Comparison of ENCODE assay signal across 22 cellular contexts in genomic region chr21:41668686-41669532, GRCh38.
A peak's percentile ranks its signal among the peaks of the same experiment; 100 is the strongest.
DNase-seq lines count a peak whose midpoint lies in the region; FAIRE-seq and TF ChIP-seq lines count a peak whose summit lies in the region.
"Had no signal": no experiment of that assay in that cellular context is flagged by ENCODE, and none has a peak within 500 bp of the region (broad histone marks: within the 10 kb centered on the region; RNA-seq: fewer than 3 reads in every experiment).

No MANE protein-coding gene starts in this region.

- H3K27ac Mint-ChIP-seq in MCF 10A (ENCODE audit: low read depth, unreplicated experiment) (no peak overlapping the region), glutamatergic neuron (ENCODE audit: unreplicated experiment) (no peak overlapping the region)
- H3K27ac Mint-ChIP-seq: IgD-negative memory B cell had no signal

- TF ChIP-seq POLR2A in spleen (IDR thresholded peaks at IDR 0.05) (no peak), Peyer's patch (IDR thresholded peaks at IDR 0.05) (no peak)

- H3K4me3 Mint-ChIP-seq in MCF 10A (ENCODE audit: unreplicated experiment), result no peak overlapping the region
- no peak overlapping the region for H3K4me3 Mint-ChIP-seq in glutamatergic neuron (ENCODE audit: unreplicated experiment)
- H3K4me3 Mint-ChIP-seq: IgD-negative memory B cell had no signal

- H3K27me3 Mint-ChIP-seq in MCF 10A (ENCODE audit: insufficient read depth, unreplicated experiment) (no peaks in the 10 kb centered on the region), glutamatergic neuron (ENCODE audit: unreplicated experiment) (peaks cover 4% of the 10 kb centered on the region)

- H3K27ac ChIP-seq in mammary epithelial cell (ENCODE audit: insufficient read depth, low read depth, low read length) (no peak overlapping the region), coronary artery (no peak overlapping the region), keratinocyte (ENCODE audit: control insufficient read depth, insufficient read depth, low read length) (peak overlapping the region; percentile 77), spleen (no peak overlapping the region), Peyer's patch (no peak overlapping the region), dorsolateral prefrontal cortex (no peak overlapping the region)
- H3K27ac ChIP-seq: 22Rv1 had no signal

- dilution Hi-C loops in mammary epithelial cell (cut with HindIII; ENCODE audit: low sequenced_read_pairs) (no loop called here), keratinocyte (cut with MboI; ENCODE audit: extremely low pct_ligation_motif_present, low sequenced_read_pairs) (no loop called here)

- intact Hi-C loops in mammary epithelial cell (cut with micrococcal nuclease) (no loop called here), MCF 10A (cut with micrococcal nuclease) (no loop called here), spleen (cut with DNase I; ENCODE audit: low total_unique reads) (no loop called here), dorsolateral prefrontal cortex (cut with DNase I) (loop anchor here in 1 of 2 donors (10.0 kb wide), 1 partner anchor 86 kb away; no protein-coding TSS in a partner anchor)

- H4K20me1 ChIP-seq in mammary epithelial cell (ENCODE audit: insufficient read depth, low read length) (no peaks in the 10 kb centered on the region), keratinocyte (ENCODE audit: control insufficient read depth, extremely low read depth, insufficient read depth, low read length) (no peaks in the 10 kb centered on the region)

- no peaks in the 10 kb centered on the region for H3K9me3 Mint-ChIP-seq in MCF 10A (ENCODE audit: unreplicated experiment)
- H3K9me3 Mint-ChIP-seq in glutamatergic neuron (ENCODE audit: unreplicated experiment), result peaks cover 4% of the 10 kb centered on the region
- H3K9me3 Mint-ChIP-seq: IgD-negative memory B cell had no signal

- DNase-seq in mammary epithelial cell, result no peak
- no peak for DNase-seq in MCF 10A (ENCODE audit: unreplicated experiment)
- DNase-seq in coronary artery (ENCODE audit: low spot score), result peak; percentile 45
- no peak for DNase-seq in keratinocyte (ENCODE audit: low read depth, low spot score)
- peak; percentile 66 for DNase-seq in spleen
- DNase-seq in Peyer's patch, result no peak
- no peak for DNase-seq in glutamatergic neuron
- no peak for DNase-seq in dorsolateral prefrontal cortex
- DNase-seq: AML-193, DMS 273 treated with DMSO at 0.1 percent for 48 hours, Karpas-422, MG63, NCI-H1048, NCI-H1436, NCI-H1930, NCI-H345, NCI-H526, PC-3 had no signal

- BruUV-seq in mammary epithelial cell (replicated peaks; lab: Mats Ljungman, UMichigan) (no TSS peak), MCF 10A (replicated peaks; lab: Mats Ljungman, UMichigan) (no TSS peak)

- in situ Hi-C loops in mammary epithelial cell (cut with MboI; ENCODE audit: low sequenced_read_pairs in 2 of 2), result no loop called here

- H3K4me2 ChIP-seq in mammary epithelial cell (ENCODE audit: insufficient read depth, low read depth, low read length) (peak overlapping the region; percentile 32), keratinocyte (ENCODE audit: control insufficient read depth, extremely low read depth, insufficient read depth, low read depth, low read length) (peak overlapping the region; percentile 66)

- H3K9me1 ChIP-seq in keratinocyte (ENCODE audit: control insufficient read depth, extremely low read depth, insufficient read depth, low read length), result no peaks in the 10 kb centered on the region

- TF ChIP-seq CTCF in mammary epithelial cell (conservative IDR thresholded peaks at IDR 0.05 in 1 of 2, IDR thresholded peaks at IDR 0.05 in 1 of 2; ENCODE audit: extremely low read depth in 1 of 2, insufficient read depth in 1 of 2, low read depth in 1 of 2, low read length in 2 of 2), result no peak
- no peak for TF ChIP-seq CTCF in MCF 10A (IDR thresholded peaks at IDR 0.05; ENCODE audit: unreplicated experiment)
- no peak for TF ChIP-seq CTCF in coronary artery (IDR thresholded peaks at IDR 0.05)
- no peak for TF ChIP-seq CTCF in keratinocyte (optimal IDR thresholded peaks at IDR 0.05 in 1 of 3, IDR thresholded peaks at IDR 0.05 in 1 of 3, conservative IDR thresholded peaks at IDR 0.05 in 1 of 3; ENCODE audit: extremely low read depth in 1 of 3, insufficient read depth in 2 of 3, low read length in 3 of 3)
- no peak for TF ChIP-seq CTCF in spleen (IDR thresholded peaks at IDR 0.05 in 8 of 11, conservative IDR thresholded peaks at IDR 0.05 in 3 of 11)
- no peak for TF ChIP-seq CTCF in Peyer's patch (IDR thresholded peaks at IDR 0.05)
- no peak for TF ChIP-seq CTCF in glutamatergic neuron (IDR thresholded peaks at IDR 0.05; ENCODE audit: partially characterized antibody, unreplicated experiment)
- TF ChIP-seq CTCF in dorsolateral prefrontal cortex (IDR thresholded peaks at IDR 0.05 in 54 of 56, conservative IDR thresholded peaks at IDR 0.05 in 2 of 56; ENCODE audit: low read depth in 1 of 56, partially characterized antibody in 56 of 56), result no peak

- H3K36me3 ChIP-seq in mammary epithelial cell (ENCODE audit: insufficient read depth, low read length), result no peaks in the 10 kb centered on the region
- no peaks in the 10 kb centered on the region for H3K36me3 ChIP-seq in keratinocyte (ENCODE audit: control insufficient read depth in 2 of 2, extremely low read depth in 1 of 2, insufficient read depth in 2 of 2, low read length in 2 of 2)
- no peaks in the 10 kb centered on the region for H3K36me3 ChIP-seq in spleen
- H3K36me3 ChIP-seq in Peyer's patch, result no peaks in the 10 kb centered on the region
- H3K36me3 ChIP-seq: HAP-1, MG63 had no signal

- H3K27me3 ChIP-seq in mammary epithelial cell (ENCODE audit: insufficient read depth, low read length) (no peaks in the 10 kb centered on the region), keratinocyte (ENCODE audit: control insufficient read depth, extremely low read depth, insufficient read depth, low read length) (no peaks in the 10 kb centered on the region), spleen (replicated peaks in 1 of 7) (peaks cover 0 to 77% (median 0%) of the 10 kb centered on the region in 7 donors), Peyer's patch (no peaks in the 10 kb centered on the region), dorsolateral prefrontal cortex (peaks cover 0 to 4% (median 0%) of the 10 kb centered on the region in 45 donors)
- H3K27me3 ChIP-seq: MG63 had no signal

- H3K4me3 ChIP-seq in mammary epithelial cell (replicated peaks in 1 of 3; ENCODE audit: insufficient read depth in 1 of 3, low read depth in 2 of 3, low read length in 3 of 3) (no peak overlapping the region), coronary artery (no peak overlapping the region), keratinocyte (ENCODE audit: control insufficient read depth in 2 of 3, extremely low read depth in 1 of 3, insufficient read depth in 2 of 3, low read depth in 1 of 3, low read length in 3 of 3) (no peak overlapping the region), spleen (no peak overlapping the region), Peyer's patch (no peak overlapping the region), dorsolateral prefrontal cortex (no peak overlapping the region)
- H3K4me3 ChIP-seq: HAP-1, MG63 had no signal

- peaks cover 23% of the 10 kb centered on the region for H3K4me1 ChIP-seq in mammary epithelial cell (ENCODE audit: insufficient read depth, low read length)
- H3K4me1 ChIP-seq in keratinocyte (ENCODE audit: control insufficient read depth, extremely low read depth, insufficient read depth, low read length), result peaks cover 49% of the 10 kb centered on the region
- H3K4me1 ChIP-seq in spleen, result peaks cover 0 to 5% (median 0%) of the 10 kb centered on the region in 6 donors
- H3K4me1 ChIP-seq in Peyer's patch, result peaks cover 0 to 16% (median 0%) of the 10 kb centered on the region in 4 donors
- H3K4me1 ChIP-seq: HAP-1 had no signal

- 28% methylated on average over 15 of the region's 26 CpGs for WGBS in mammary epithelial cell (ENCODE audit: low coverage, missing lambda C conversion rate)
- 75 to 92% (median 89%) methylated on average over 11 to 26 of the region's 26 CpGs for WGBS in spleen, 5 donors

- H3K4me1 Mint-ChIP-seq in MCF 10A (ENCODE audit: insufficient read depth, unreplicated experiment) (peaks cover 14% of the 10 kb centered on the region), glutamatergic neuron (ENCODE audit: low read depth, unreplicated experiment) (no peaks in the 10 kb centered on the region)
- H3K4me1 Mint-ChIP-seq: IgD-negative memory B cell had no signal

- peak overlapping the region; percentile 77 for H2AFZ ChIP-seq in mammary epithelial cell (ENCODE audit: low read depth, low read length)
- H2AFZ ChIP-seq in keratinocyte (ENCODE audit: control insufficient read depth, low read length), result peak overlapping the region; percentile 55

- H3K9me3 ChIP-seq in mammary epithelial cell (replicated peaks; ENCODE audit: insufficient read depth, low read length) (no peaks in the 10 kb centered on the region), keratinocyte (ENCODE audit: control insufficient read depth, low read depth, low read length) (no peaks in the 10 kb centered on the region), spleen (no peaks in the 10 kb centered on the region), Peyer's patch (no peaks in the 10 kb centered on the region)
- H3K9me3 ChIP-seq: HAP-1, MG63 had no signal

- H3K9ac ChIP-seq in mammary epithelial cell (ENCODE audit: insufficient read depth, low read length) (no peak overlapping the region), keratinocyte (ENCODE audit: control insufficient read depth, extremely low read depth, insufficient read depth, low read length) (peak overlapping the region; percentile 66)

- CTCF ChIA-PET in mammary epithelial cell (lab: Charles Lee; ENCODE audit: low non-redundant PET), result no interaction called here
- CTCF ChIA-PET in MCF 10A (lab: Yijun Ruan, JAX), result interaction anchor here (0.6 kb wide), 2 partner anchors 59 to 94 kb away, joined by 3 read pairs; no protein-coding TSS in a partner anchor

- no peaks in the 10 kb centered on the region for H3K79me2 ChIP-seq in mammary epithelial cell (ENCODE audit: insufficient read depth, low read length)
- no peaks in the 10 kb centered on the region for H3K79me2 ChIP-seq in keratinocyte (ENCODE audit: control insufficient read depth, insufficient read depth, low read length)

- peak; percentile 88 for FAIRE-seq in keratinocyte (lab: Jason Lieb, UNC)
- FAIRE-seq: G401.6 had no signal

- POLR2A ChIA-PET in MCF 10A (lab: Yijun Ruan, JAX), result no interaction called here

- H3K36me3 Mint-ChIP-seq in MCF 10A (ENCODE audit: insufficient read depth, unreplicated experiment) (no peaks in the 10 kb centered on the region), glutamatergic neuron (ENCODE audit: unreplicated experiment) (no peaks in the 10 kb centered on the region)
- H3K36me3 Mint-ChIP-seq: IgD-negative memory B cell had no signal

Comparison
In these comparisons a context has a peak if more than half of its experiments do, and no peak if none do; other contexts are left out.
1. DNase-seq: peak in coronary artery (single experiment) and spleen (single experiment); none in mammary epithelial cell (single experiment), MCF 10A (single experiment), keratinocyte (single experiment), Peyer's patch (0 of 3), glutamatergic neuron (single experiment) and dorsolateral prefrontal cortex (0 of 10).